ENCODE assay signal across 1 cellular context in genomic region chr3:139797724-139798343, GRCh38.
TF ChIP-seq lines count a peak whose summit lies in the region.

No MANE protein-coding gene starts in this region.

TF ChIP-seq in HepG2, 621 proteins besides CTCF, POLR2A, EP300 and RAD21 (continued from another document):
- TF ChIP-seq TIGD3 (CRISPR knock-in tag; IDR thresholded peaks at IDR 0.05; ENCODE audit: borderline replicate concordance) (no peak), ZMAT3 (CRISPR knock-in tag; conservative IDR thresholded peaks at IDR 0.05) (no peak), FOXP4 (CRISPR knock-in tag; IDR thresholded peaks at IDR 0.05) (no peak), KMT2B (CRISPR knock-in tag; IDR thresholded peaks at IDR 0.05) (no peak), TCF12 (IDR thresholded peaks at IDR 0.05) (no peak), TCF12 (CRISPR knock-in tag; IDR thresholded peaks at IDR 0.05) (no peak), NFE2L1 (CRISPR knock-in tag; IDR thresholded peaks at IDR 0.05; ENCODE audit: borderline replicate concordance) (no peak), ZNF746 (CRISPR knock-in tag; IDR thresholded peaks at IDR 0.05) (no peak), ZNF800 (CRISPR knock-in tag; IDR thresholded peaks at IDR 0.05) (no peak), ZNF792 (CRISPR knock-in tag; IDR thresholded peaks at IDR 0.05) (peak; percentile 62; the same call in 1 of the 2 replicates), ZNF567 (CRISPR knock-in tag; IDR thresholded peaks at IDR 0.05; ENCODE audit: borderline replicate concordance) (no peak), SNAPC5 (CRISPR knock-in tag; IDR thresholded peaks at IDR 0.05; ENCODE audit: borderline replicate concordance) (no peak), ATF7-NPFF (CRISPR knock-in tag; IDR thresholded peaks at IDR 0.05; ENCODE audit: low read depth) (no peak), ZNF30 (CRISPR knock-in tag; IDR thresholded peaks at IDR 0.05) (no peak), PATZ1 (CRISPR knock-in tag; IDR thresholded peaks at IDR 0.05) (0 out of 2 replicates have a peak, but pooled peaks have one; percentile 18), XBP1 (CRISPR knock-in tag; IDR thresholded peaks at IDR 0.05) (no peak), KIAA2018 (CRISPR knock-in tag; IDR thresholded peaks at IDR 0.05; ENCODE audit: borderline replicate concordance) (no peak), ZNF563 (CRISPR knock-in tag; IDR thresholded peaks at IDR 0.05) (no peak), MAFG (CRISPR knock-in tag; IDR thresholded peaks at IDR 0.05) (no peak), EHMT2 (IDR thresholded peaks at IDR 0.05; ENCODE audit: borderline replicate concordance, low read depth, low read length) (peak; percentile 92; the same call in 1 of the 2 replicates), TBX3 (IDR thresholded peaks at IDR 0.05; ENCODE audit: borderline replicate concordance) (no peak), IKZF5 (CRISPR knock-in tag; IDR thresholded peaks at IDR 0.05) (peak; percentile 53; the same call in 1 of the 2 replicates), FOXK1 (CRISPR knock-in tag; IDR thresholded peaks at IDR 0.05; ENCODE audit: borderline replicate concordance, low read depth) (no peak), FOSL1 (CRISPR knock-in tag; IDR thresholded peaks at IDR 0.05; ENCODE audit: borderline replicate concordance) (no peak), MED13 (CRISPR knock-in tag; IDR thresholded peaks at IDR 0.05) (no peak), ZNF720 (CRISPR knock-in tag; IDR thresholded peaks at IDR 0.05) (no peak), ELF3 (CRISPR knock-in tag; IDR thresholded peaks at IDR 0.05) (peak; percentile 44; the same call in 1 of the 2 replicates), UBTF (CRISPR knock-in tag; IDR thresholded peaks at IDR 0.05) (no peak)
TF ChIP-seq in HepG2: peak in this region for 32.
